Comparison of ENCODE assay signal across 20 cellular contexts in the genomic region with DNA sequence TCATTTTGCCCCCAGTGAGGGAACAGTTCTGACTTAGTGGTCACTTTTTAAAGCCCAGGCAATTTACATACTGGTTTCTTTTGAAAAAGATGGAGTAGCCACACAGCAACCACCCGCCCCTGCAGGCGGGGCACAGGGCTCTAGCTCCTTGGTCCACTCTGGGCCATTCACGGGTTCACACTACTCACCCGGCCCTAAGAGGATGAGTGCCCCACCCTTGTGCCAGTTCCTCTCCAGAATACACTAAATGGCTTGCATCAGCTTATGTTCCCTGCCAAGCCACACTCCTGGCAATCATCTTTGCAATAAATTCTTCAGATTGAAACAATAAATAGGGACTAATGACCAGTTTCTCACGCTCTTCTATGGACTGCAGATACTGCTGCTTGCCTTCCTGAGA. TPM values are rescaled to one million over a fixed set of nuclear protein-coding genes. Genes with fewer than 3 reads are reported as not detected.
A peak's percentile ranks its signal among the peaks of the same experiment; 100 is the strongest.
DNase-seq lines count a peak whose midpoint lies in the region; ATAC-seq, FAIRE-seq and TF ChIP-seq lines count a peak whose summit lies in the region.
"Had no signal": no experiment of that assay in that cellular context is flagged by ENCODE, and none has a peak within 500 bp of the region (broad histone marks: within the 10 kb centered on the region; RNA-seq: fewer than 3 reads in every experiment).

No MANE protein-coding gene starts in this region.

- no peak for TF ChIP-seq CTCF in Panc1 (IDR thresholded peaks at IDR 0.05)
- TF ChIP-seq CTCF in D721Med (IDR thresholded peaks at IDR 0.05; ENCODE audit: insufficient read depth, missing control alignments) = no peak

- H3K9me3 ChIP-seq in Panc1 (ENCODE audit: control insufficient read depth, insufficient read depth, low read depth, low read length) = no peaks in the 10 kb centered on the region
- H3K9me3 ChIP-seq: gastroesophageal sphincter, tibial nerve had no signal

- FAIRE-seq in D721Med (lab: Jason Lieb, UNC) = no peak

- BruUV-seq in Panc1 (replicated peaks; lab: Mats Ljungman, UMichigan) = no TSS peak

- H3K4me3 ChIP-seq in Panc1 (ENCODE audit: low read depth in 2 of 2, low read length in 2 of 2) = no peak overlapping the region
- H3K4me3 ChIP-seq: gastroesophageal sphincter, skin epidermis, tibial nerve had no signal

- peaks cover 31% of the 10 kb centered on the region for H3K36me3 ChIP-seq in Panc1 (ENCODE audit: control insufficient read depth, insufficient read depth, low read length)

- peak; percentile 81 for DNase-seq in DMS79 treated with DMSO at 0.1 percent for 48 hours (lab: John Stamatoyannopoulos, UW)
- no peak for DNase-seq in Panc1 (ENCODE audit: low read depth, low spot score)
- peak; percentile 49 for DNase-seq in fibroblast of the conjunctiva (ENCODE audit: low read depth)
- no peak for DNase-seq in sciatic nerve (ENCODE audit: low spot score)
- DNase-seq in EL = no peak
- DNase-seq in COR-L47 (lab: John Stamatoyannopoulos, UW) = no peak
- no peak for DNase-seq in central memory CD4-positive, alpha-beta T cell
- no peak for DNase-seq in D721Med (ENCODE audit: insufficient read length, low spot score)
- DNase-seq: activated B cell treated with CpG ODN at 0.5 μM for 24 hours; activated effector memory CD4-positive, alpha-beta T cell treated with anti-CD3 and anti-CD28 coated beads, Interleukin-2, amount 50 U/mL, for 16 hours; CD4-positive, CD25-positive, alpha-beta regulatory T cell; DND-41; mesenchymal stem cell; NCI-H1092; stimulated activated CD4-positive, alpha-beta T cell treated with anti-CD3 and anti-CD28 coated beads, Interleukin-4, amount 100 ng/mL, for 24 hours; stimulated activated CD8-positive, alpha-beta memory T cell treated with anti-CD3 and anti-CD28 coated beads, Interleukin-4, amount 100 ng/mL, for 48 hours; T-helper 1 cell had no signal

- in situ Hi-C loops in Panc1 (cut with HindIII; ENCODE audit: low pct_unique_long_range_greater_than_20kb, low sequenced_read_pairs) = no loop called here

- intact Hi-C loops in Panc1 (cut with micrococcal nuclease; ENCODE audit: unreplicated experiment) = no loop called here
- intact Hi-C loops in sciatic nerve (cut with DNase I) = no loop called here

- CTCF ChIA-PET in Panc1 (lab: Charles Lee) = no interaction called here

- H3K27me3 ChIP-seq in Panc1 (ENCODE audit: control insufficient read depth, insufficient read depth, low read length) = no peaks in the 10 kb centered on the region
- H3K27me3 ChIP-seq: gastroesophageal sphincter, tibial nerve had no signal

- no peak overlapping the region for H3K27ac ChIP-seq in Panc1 (ENCODE audit: low read length)
- H3K27ac ChIP-seq: gastroesophageal sphincter had no signal

- POLR2A ChIA-PET in Panc1 (lab: Charles Lee) = no interaction called here

- H3K4me1 ChIP-seq in Panc1 (ENCODE audit: control insufficient read depth, insufficient read depth, low read length) = no peaks in the 10 kb centered on the region

- ATAC-seq in Panc1 = peak; percentile 48; the same call in 1 of the 2 replicates
- ATAC-seq in sciatic nerve = peak; percentile 83
- ATAC-seq: gastroesophageal sphincter had no signal

RNA-seq across cellular contexts. Expression of gene ATP13A2, which starts 15.7 kb away (rescaled TPM):
- 49.9 TPM for total RNA-seq in Panc1 (2021; ENCODE audit: unreplicated experiment)
- 107 TPM for polyA plus RNA-seq in Panc1 (2012; ENCODE audit: insufficient read length)
- 40.8 TPM for total RNA-seq in sciatic nerve

RNA-seq across cellular contexts. Expression of gene SDHB, which starts 26.4 kb away (rescaled TPM):
- total RNA-seq in Panc1 (2021; ENCODE audit: unreplicated experiment) (212 TPM), sciatic nerve (69.4 TPM)
- 188 TPM for polyA plus RNA-seq in Panc1 (2012; ENCODE audit: insufficient read length)

RNA-seq across cellular contexts. Expression of gene MFAP2, which starts 47.0 kb away (rescaled TPM):
- total RNA-seq in Panc1 (2021; ENCODE audit: unreplicated experiment) = 12.9 TPM
- polyA plus RNA-seq in Panc1 (2012; ENCODE audit: insufficient read length) = 42.8 TPM
- total RNA-seq in sciatic nerve = 17.3 TPM
- total RNA-seq: activated B cell treated with CpG ODN at 0.5 μM for 24 hours; CD4-positive, CD25-positive, alpha-beta regulatory T cell had no signal
- polyA plus RNA-seq: CD4-positive, CD25-positive, alpha-beta regulatory T cell had no signal

Comparison
In these comparisons a context has a peak if more than half of its experiments do, and no peak if none do; other contexts are left out.
1. DNase-seq: peak in DMS79 treated with DMSO at 0.1 percent for 48 hours (single experiment) and fibroblast of the conjunctiva (single experiment); none in Panc1 (single experiment), sciatic nerve (single experiment), EL (single experiment), COR-L47 (single experiment), central memory CD4-positive, alpha-beta T cell (single experiment) and D721Med (single experiment).